ENCODE assay signal across 8 cellular contexts in the genomic region with DNA sequence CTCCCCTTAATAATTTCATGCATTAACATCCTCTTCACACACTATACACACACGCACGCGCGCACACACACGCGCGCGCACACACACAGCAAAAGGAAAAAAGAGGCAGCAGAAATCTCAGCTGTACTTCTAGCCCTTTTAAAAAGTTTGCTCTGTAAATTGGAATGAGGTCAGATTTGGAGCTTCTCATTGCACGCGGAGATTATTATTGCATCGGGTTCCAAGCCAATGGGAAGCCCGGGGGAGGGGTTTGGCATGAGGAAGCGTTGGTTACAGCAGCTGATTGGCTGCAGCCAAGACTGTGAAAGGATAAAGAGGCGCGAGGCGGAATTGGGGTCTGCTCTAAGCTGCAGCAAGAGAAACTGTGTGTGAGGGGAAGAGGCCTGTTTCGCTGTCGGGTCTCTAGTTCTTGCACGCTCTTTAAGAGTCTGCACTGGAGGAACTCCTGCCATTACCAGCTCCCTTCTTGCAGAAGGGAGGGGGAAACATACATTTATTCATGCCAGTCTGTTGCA. TPM values are rescaled to one million over a fixed set of nuclear protein-coding genes. Genes with fewer than 3 reads are reported as not detected.
DNase-seq lines count a peak whose midpoint lies in the region; ATAC-seq and TF ChIP-seq lines count a peak whose summit lies in the region.

A gene (plus strand): TSS at position 340 of the 515 bp plus-strand sequence. CDS start 784 bp downstream, outside the sequence.

- peak within 1 kb of the TSS; percentile 62 for H3K4me3 ChIP-seq in effector memory CD4-positive, alpha-beta T cell (ENCODE audit: insufficient read depth, low read depth, low read length, poor library complexity, severe bottlenecking)
- peak within 1 kb of the TSS; percentile 55 to 66 (median 60) for H3K4me3 ChIP-seq in right lobe of liver

- under 1% methylated on average over 18 of the region's 19 CpGs for WGBS in right lobe of liver (ENCODE audit: insufficient coverage, low coverage, low lambda C conversion rate, missing lambda C conversion rate)

- H3K4me1 ChIP-seq in effector memory CD4-positive, alpha-beta T cell (ENCODE audit: control insufficient read depth, insufficient read depth, low read length, poor library complexity, severe bottlenecking), result peaks cover 11% of the 10 kb centered on the region
- H3K4me1 ChIP-seq in right lobe of liver, result peaks cover 0 to 6% (median 0%) of the 10 kb centered on the region in 4 donors

- no peaks in the 10 kb centered on the region for H3K36me3 ChIP-seq in effector memory CD4-positive, alpha-beta T cell (ENCODE audit: control insufficient read depth, insufficient read depth, low read length)
- no peaks in the 10 kb centered on the region for H3K36me3 ChIP-seq in right lobe of liver

- intact Hi-C loops in right lobe of liver (cut with DNase I), result no loop called here

- DNase-seq in COR-L47 (lab: John Stamatoyannopoulos, UW), result peak; percentile 99
- DNase-seq in NCI-H524 treated with DMSO at 0.1 percent for 48 hours (lab: John Stamatoyannopoulos, UW), result peak; percentile 98
- DNase-seq in activated CD4-positive, alpha-beta T cell treated with anti-CD3 and anti-CD28 coated beads, Interleukin-2, amount 50 U/mL, for 1 hour, result peak; percentile 45
- DNase-seq in effector memory CD4-positive, alpha-beta T cell, result peak in 2 of 3 donors; percentile 44 to 45
- DNase-seq in right lobe of liver, result peak; percentile 90 to 94 (median 91)
- DNase-seq in stimulated activated CD4-positive, alpha-beta T cell treated with anti-CD3 and anti-CD28 coated beads, Interleukin-4, amount 100 ng/mL, for 48 hours (ENCODE audit: low read depth in 2 of 2), result peak; percentile 32 to 40

- H3K27me3 ChIP-seq in effector memory CD4-positive, alpha-beta T cell (replicated peaks; ENCODE audit: control insufficient read depth, insufficient read depth, low read length, poor library complexity, severe bottlenecking), result peaks cover 16% of the 10 kb centered on the region
- H3K27me3 ChIP-seq in right lobe of liver, result no peaks in the 10 kb centered on the region

- no peaks in the 10 kb centered on the region for H3K9me3 ChIP-seq in effector memory CD4-positive, alpha-beta T cell (ENCODE audit: control insufficient read depth, low read length)
- H3K9me3 ChIP-seq in right lobe of liver, result no peaks in the 10 kb centered on the region

- ATAC-seq in GM19455 (IDR thresholded peaks at IDR 0.05; ENCODE audit: unreplicated experiment) (peak; percentile 59), HG03558 (IDR thresholded peaks at IDR 0.05; ENCODE audit: extremely low read depth, unreplicated experiment) (peak; percentile 49), right lobe of liver (peak; percentile 74 to 82 (median 80))

- H3K27ac ChIP-seq in effector memory CD4-positive, alpha-beta T cell (ENCODE audit: insufficient read depth, low read length, poor library complexity, severe bottlenecking), result no peak within 1 kb of the TSS
- H3K27ac ChIP-seq in right lobe of liver, result peak within 1 kb of the TSS; percentile 59 to 90 (median 61)

- no peak for TF ChIP-seq CTCF in right lobe of liver (IDR thresholded peaks at IDR 0.05)

- TF ChIP-seq POLR2A in right lobe of liver (IDR thresholded peaks at IDR 0.05), result peak; percentile 77

RNA-seq across cellular contexts. Expression of the gene that starts here (rescaled TPM):
- total RNA-seq in right lobe of liver, result 10 to 100 TPM in 1 of 6 experiments, 1 to 10 TPM in 4, under 1 TPM in 1; 0.81 to 22.5 (median 2.4) TPM

Comparison
In these comparisons a context has a peak if more than half of its experiments do, and no peak if none do; other contexts are left out.
1. DNase-seq: peak in every context shown above with its lines; median percentile 99 in COR-L47; 98 in NCI-H524 treated with DMSO at 0.1 percent for 48 hours; 91 in right lobe of liver; 45 in activated CD4-positive, alpha-beta T cell treated with anti-CD3 and anti-CD28 coated beads, Interleukin-2, amount 50 U/mL, for 1 hour; 44 in effector memory CD4-positive, alpha-beta T cell; 36 in stimulated activated CD4-positive, alpha-beta T cell treated with anti-CD3 and anti-CD28 coated beads, Interleukin-4, amount 100 ng/mL, for 48 hours.